28 cellular contexts compared by ENCODE assay signal in the genomic region with DNA sequence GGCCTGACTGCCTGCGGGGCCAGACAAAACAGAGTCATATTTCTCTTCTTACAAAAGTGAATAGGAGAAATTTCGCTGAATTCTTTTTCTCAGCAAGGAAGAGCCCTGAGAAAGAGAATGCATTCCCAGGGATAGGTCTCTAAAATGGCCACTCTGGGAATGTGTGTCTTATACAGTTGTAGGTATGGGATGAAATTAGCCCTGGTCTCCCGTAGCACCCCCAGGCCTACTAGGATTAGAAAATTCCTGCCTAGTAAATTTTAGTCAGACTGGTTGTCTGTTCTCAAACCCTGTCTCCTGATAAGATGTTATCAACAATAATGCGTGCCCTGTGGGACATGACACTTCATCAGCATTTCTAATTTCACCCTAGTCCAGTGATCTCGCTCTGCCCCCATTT.
"Had no signal": no experiment of that assay in that cellular context is flagged by ENCODE, and none has a peak within 500 bp of the region (broad histone marks: within the 10 kb centered on the region; RNA-seq: fewer than 3 reads in every experiment).

No MANE protein-coding gene starts in this region.

- H3K27me3 ChIP-seq: stomach, suprapubic skin, testis, thyroid gland, tibial artery, tibial nerve, transverse colon, upper lobe of left lung, upper lobe of right lung, uterus, vagina had no signal

- H3K9me3 Mint-ChIP-seq: stimulated activated naive CD8-positive, alpha-beta T cell treated with anti-CD3 and anti-CD28 coated beads, Interleukin-15, amount 100 ng/mL, for 72 hours; stimulated activated naive CD8-positive, alpha-beta T cell treated with anti-CD3 and anti-CD28 coated beads, Interleukin-15, Interleukin-2, amounts not matched to agents 100 ng/mL and 50 ng/mL, for 24 hours had no signal

- H3K4me1 ChIP-seq: suprapubic skin, testis, tibial artery, upper lobe of left lung, upper lobe of right lung, uterus, vagina had no signal

- H3K27me3 Mint-ChIP-seq: stimulated activated memory B cell treated with anti-CD40 and anti-IgM and Interleukin-4, amounts not matched to agents 10 μg/mL and 1 μg/mL and 100 μg/mL, for 72 hours; stimulated activated naive B cell treated with anti-CD40 and anti-IgM and Interleukin-4, amounts not matched to agents 10 μg/mL and 1 μg/mL and 100 μg/mL, for 72 hours; stimulated activated naive CD8-positive, alpha-beta T cell treated with anti-CD3 and anti-CD28 coated beads, Interleukin-15, amount 100 ng/mL, for 72 hours; stimulated activated naive CD8-positive, alpha-beta T cell treated with anti-CD3 and anti-CD28 coated beads, Interleukin-15, Interleukin-2, amounts not matched to agents 100 ng/mL and 50 ng/mL, for 24 hours; type B pancreatic cell had no signal

- H3K4me3 Mint-ChIP-seq: stimulated activated effector memory CD8-positive, alpha-beta T cell treated with anti-CD3 and anti-CD28 coated beads, Interleukin-12 subunit alpha, Interleukin-12 subunit beta, amount 100 ng/mL, for 72 hours; stimulated activated memory B cell treated with anti-CD40 and anti-IgM and Interleukin-4, amounts not matched to agents 10 μg/mL and 1 μg/mL and 100 μg/mL, for 72 hours; stimulated activated naive B cell treated with anti-CD40 and anti-IgM and Interleukin-4, amounts not matched to agents 10 μg/mL and 1 μg/mL and 100 μg/mL, for 72 hours; stimulated activated naive CD8-positive, alpha-beta T cell treated with anti-CD3 and anti-CD28 coated beads, Interleukin-15, amount 100 ng/mL, for 72 hours; stimulated activated naive CD8-positive, alpha-beta T cell treated with anti-CD3 and anti-CD28 coated beads, Interleukin-15, Interleukin-2, amounts not matched to agents 100 ng/mL and 50 ng/mL, for 24 hours; type B pancreatic cell had no signal

- DNase-seq: stimulated activated CD4-positive, alpha-beta T cell treated with anti-CD3 and anti-CD28 coated beads, Interleukin-2, amount 100 ng/mL, for 48 hours; stimulated activated CD4-positive, alpha-beta T cell treated with anti-CD3 and anti-CD28 coated beads, Interleukin-4, amount 100 ng/mL, for 1 hour; stimulated activated CD4-positive, alpha-beta T cell treated with anti-CD3 and anti-CD28 coated beads, Interleukin-4, amount 100 ng/mL, for 24 hours; stimulated activated CD4-positive, alpha-beta T cell treated with anti-CD3 and anti-CD28 coated beads, Interleukin-4, amount 100 ng/mL, for 4 hours; stimulated activated CD8-positive, alpha-beta memory T cell treated with anti-CD3 and anti-CD28 coated beads, Interleukin-4, amount 100 ng/mL, for 48 hours; stimulated activated naive B cell treated with anti-CD40 and anti-IgM and Interleukin-4, amounts not matched to agents 10 μg/mL and 1 μg/mL and 100 μg/mL, for 72 hours; stimulated activated naive CD4-positive, alpha-beta T cell; stimulated activated naive CD4-positive, alpha-beta T cell treated with Interleukin-2 at 50 U/mL for 16 hours; stimulated activated naive CD8-positive, alpha-beta T cell treated with anti-CD3 and anti-CD28 coated beads, Interleukin-15, amount 100 ng/mL, for 72 hours; stimulated activated naive CD8-positive, alpha-beta T cell treated with anti-CD3 and anti-CD28 coated beads, Interleukin-15, Interleukin-2, amounts not matched to agents 100 U/mL and 50 U/mL, for 24 hours; stomach; substantia nigra; testis; thyroid gland; tibial artery; transverse colon; trophoblast cell; upper lobe of left lung; upper lobe of right lung; uterus had no signal

- H3K27ac ChIP-seq: stomach, suprapubic skin, testis, thoracic aorta, thyroid gland, tibial artery, tibial nerve, transverse colon, upper lobe of left lung, upper lobe of right lung, uterus, vagina had no signal

- H3K9me3 ChIP-seq: suprapubic skin, testis, thoracic aorta, thyroid gland, tibial artery, transverse colon, upper lobe of left lung, upper lobe of right lung, uterus, vagina had no signal

- H3K27ac Mint-ChIP-seq: stimulated activated effector memory CD8-positive, alpha-beta T cell treated with anti-CD3 and anti-CD28 coated beads, Interleukin-12 subunit alpha, Interleukin-12 subunit beta, amount 100 ng/mL, for 72 hours; stimulated activated memory B cell treated with anti-CD40 and anti-IgM and Interleukin-4, amounts not matched to agents 10 μg/mL and 1 μg/mL and 100 μg/mL, for 72 hours; stimulated activated naive B cell treated with anti-CD40 and anti-IgM and Interleukin-4, amounts not matched to agents 10 μg/mL and 1 μg/mL and 100 μg/mL, for 72 hours; stimulated activated naive CD8-positive, alpha-beta T cell treated with anti-CD3 and anti-CD28 coated beads, Interleukin-15, Interleukin-2, amounts not matched to agents 100 ng/mL and 50 ng/mL, for 24 hours; type B pancreatic cell had no signal

- H3K4me1 Mint-ChIP-seq: stimulated activated effector memory CD8-positive, alpha-beta T cell treated with anti-CD3 and anti-CD28 coated beads, Interleukin-12 subunit alpha, Interleukin-12 subunit beta, amount 100 ng/mL, for 72 hours; stimulated activated memory B cell treated with anti-CD40 and anti-IgM and Interleukin-4, amounts not matched to agents 10 μg/mL and 1 μg/mL and 100 μg/mL, for 72 hours; stimulated activated naive CD8-positive, alpha-beta T cell treated with anti-CD3 and anti-CD28 coated beads, Interleukin-15, amount 100 ng/mL, for 72 hours had no signal

- H3K36me3 Mint-ChIP-seq: stimulated activated effector memory CD8-positive, alpha-beta T cell treated with anti-CD3 and anti-CD28 coated beads, Interleukin-12 subunit alpha, Interleukin-12 subunit beta, amount 100 ng/mL, for 72 hours; stimulated activated memory B cell treated with anti-CD40 and anti-IgM and Interleukin-4, amounts not matched to agents 10 μg/mL and 1 μg/mL and 100 μg/mL, for 72 hours; stimulated activated naive B cell treated with anti-CD40 and anti-IgM and Interleukin-4, amounts not matched to agents 10 μg/mL and 1 μg/mL and 100 μg/mL, for 72 hours had no signal

- H3K36me3 ChIP-seq: stomach, suprapubic skin, thoracic aorta, thyroid gland, tibial artery, tibial nerve, transverse colon, upper lobe of left lung, upper lobe of right lung, uterus, vagina had no signal

- H3K4me3 ChIP-seq: stomach, suprapubic skin, testis, thoracic aorta, thyroid gland, tibial artery, tibial nerve, transverse colon, upper lobe of left lung, upper lobe of right lung, uterus, vagina had no signal
